23 cellular contexts compared by ENCODE assay signal in the genomic region with DNA sequence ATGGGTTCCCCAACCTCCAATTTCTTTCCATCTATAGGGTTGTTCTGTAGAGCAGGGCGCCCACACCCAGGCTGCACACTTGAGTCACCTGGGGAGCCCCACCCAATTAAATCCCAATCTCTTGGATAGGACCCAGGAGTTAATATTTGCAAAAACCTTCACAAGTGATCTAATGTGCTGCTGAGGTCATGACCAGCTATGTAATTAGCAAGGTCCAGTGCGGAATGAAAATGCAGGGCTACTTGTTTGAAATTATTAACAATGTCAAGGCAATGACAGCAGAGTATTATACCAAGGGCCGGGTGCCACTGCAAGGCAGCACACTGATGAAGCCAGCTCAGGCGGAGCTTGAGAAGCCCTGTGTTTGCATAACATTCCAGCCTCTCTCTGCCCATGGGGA.
DNase-seq lines count a peak whose midpoint lies in the region; ATAC-seq and TF ChIP-seq lines count a peak whose summit lies in the region.
"Had no signal": no experiment of that assay in that cellular context is flagged by ENCODE, and none has a peak within 500 bp of the region (broad histone marks: within the 10 kb centered on the region; RNA-seq: fewer than 3 reads in every experiment).

No MANE protein-coding gene starts in this region.

- H3K27ac Mint-ChIP-seq in T-helper 17 cell (peak overlapping the region; percentile 86), progenitor cell of endocrine pancreas (peak overlapping the region; percentile 91)
- H3K27ac Mint-ChIP-seq: B cell; CD8-positive, alpha-beta T cell had no signal

- peak; percentile 38 for DNase-seq in DMS53 (lab: John Stamatoyannopoulos, UW)
- DNase-seq in DMS53 treated with DMSO at 0.1 percent for 48 hours (lab: John Stamatoyannopoulos, UW; ENCODE audit: unreplicated experiment): no peak
- DNase-seq in T-helper 17 cell: no peak
- DNase-seq in kidney tubule cell (ENCODE audit: low spot score): peak; percentile 40
- no peak for DNase-seq in progenitor cell of endocrine pancreas (ENCODE audit: low spot score, unreplicated experiment)
- DNase-seq in NCI-H2107 treated with DMSO at 0.1 percent for 48 hours (lab: John Stamatoyannopoulos, UW; ENCODE audit: unreplicated experiment): no peak
- DNase-seq: CD8-positive, alpha-beta T cell; DMS 273 treated with DMSO at 0.1 percent for 48 hours; DND-41; GOT3; Karpas-422; NCI-H1092; NCI-H1417 treated with DMSO at 0.1 percent for 48 hours; NCI-H187; NCI-H2081 treated with DMSO at 0.1 percent for 48 hours; NCI-H524; SHP77 treated with DMSO at 0.1 percent for 48 hours had no signal

- ATAC-seq in T-helper 17 cell (no peak), GM18867 (IDR thresholded peaks at IDR 0.05; ENCODE audit: unreplicated experiment) (no peak), GM21723 (IDR thresholded peaks at IDR 0.05; ENCODE audit: unreplicated experiment) (no peak)
- ATAC-seq: CD8-positive, alpha-beta T cell; HCT116; HepG2; Panc1 had no signal

- H3K27me3 Mint-ChIP-seq in T-helper 17 cell (no peaks in the 10 kb centered on the region), progenitor cell of endocrine pancreas (no peaks in the 10 kb centered on the region)

- no peaks in the 10 kb centered on the region for H3K36me3 Mint-ChIP-seq in T-helper 17 cell (ENCODE audit: low read depth)
- H3K36me3 Mint-ChIP-seq in progenitor cell of endocrine pancreas (ENCODE audit: insufficient read depth): no peaks in the 10 kb centered on the region
- H3K36me3 Mint-ChIP-seq: CD8-positive, alpha-beta T cell had no signal

- H3K4me3 Mint-ChIP-seq in T-helper 17 cell (no peak overlapping the region), progenitor cell of endocrine pancreas (ENCODE audit: low read depth) (no peak overlapping the region)
- H3K4me3 Mint-ChIP-seq: B cell; CD8-positive, alpha-beta T cell had no signal

- no peaks in the 10 kb centered on the region for H3K9me3 ChIP-seq in T-helper 17 cell (ENCODE audit: control insufficient read depth, low read length, poor library complexity, severe bottlenecking)

- H3K9me3 Mint-ChIP-seq in progenitor cell of endocrine pancreas (ENCODE audit: low read depth): peaks cover 4% of the 10 kb centered on the region
- H3K9me3 Mint-ChIP-seq: CD8-positive, alpha-beta T cell had no signal

- no peak for TF ChIP-seq CTCF in progenitor cell of endocrine pancreas (IDR thresholded peaks at IDR 0.05; ENCODE audit: unreplicated experiment)

- H3K4me1 Mint-ChIP-seq in T-helper 17 cell (peaks cover 16% of the 10 kb centered on the region), progenitor cell of endocrine pancreas (ENCODE audit: low read depth) (peaks cover 43% of the 10 kb centered on the region)
- H3K4me1 Mint-ChIP-seq: B cell had no signal

Comparison
In these comparisons a context has a peak if more than half of its experiments do, and no peak if none do; other contexts are left out.
1. DNase-seq: peak in DMS53 (single experiment) and kidney tubule cell (single experiment); none in DMS53 treated with DMSO at 0.1 percent for 48 hours (single experiment), T-helper 17 cell (0 of 3), progenitor cell of endocrine pancreas (single experiment) and NCI-H2107 treated with DMSO at 0.1 percent for 48 hours (single experiment).